Comparison of ENCODE assay signal across 8 cellular contexts in the genomic region with DNA sequence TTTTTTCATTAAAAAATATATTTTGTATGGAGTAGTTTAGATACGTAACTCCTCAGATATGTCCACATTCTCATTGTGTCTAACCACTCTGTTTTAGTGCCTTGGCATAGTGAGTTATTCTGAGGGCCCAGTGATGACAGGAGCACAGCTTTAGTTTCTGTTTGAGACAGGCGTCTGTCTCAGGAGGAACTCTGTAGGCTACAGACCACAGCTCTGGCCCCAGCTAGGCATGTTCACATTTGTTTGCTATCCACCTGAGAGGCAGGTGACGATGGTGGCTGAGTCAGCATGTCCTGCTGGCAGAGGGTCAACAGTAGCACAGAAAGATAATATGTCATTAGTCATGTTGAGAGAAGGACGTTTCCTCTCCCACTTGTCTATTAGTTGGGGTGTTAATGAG. TPM values are rescaled to one million over a fixed set of nuclear protein-coding genes. Genes with fewer than 3 reads are reported as not detected.
DNase-seq lines count a peak whose midpoint lies in the region; ATAC-seq, FAIRE-seq and TF ChIP-seq lines count a peak whose summit lies in the region.

No MANE protein-coding gene starts in this region.

- peaks cover 12 to 15% of the 10 kb centered on the region in 2 donors for H3K4me1 ChIP-seq in small intestine (ENCODE audit: control insufficient read depth in 2 of 2, insufficient read depth in 1 of 2, low read depth in 1 of 2, low read length in 1 of 2)

- H3K27me3 Mint-ChIP-seq in brain: no peaks in the 10 kb centered on the region

- peaks cover 75% of the 10 kb centered on the region for H3K4me1 Mint-ChIP-seq in brain

- H3K36me3 ChIP-seq in small intestine (ENCODE audit: control insufficient read depth in 2 of 2, insufficient read depth in 2 of 2, low read length in 2 of 2): no peaks in the 10 kb centered on the region

- H3K4me3 ChIP-seq in small intestine (ENCODE audit: low read depth in 1 of 2, low read length in 2 of 2): no peak overlapping the region

- DNase-seq in DMS79 treated with DMSO at 0.1 percent for 48 hours (lab: John Stamatoyannopoulos, UW) (peak; percentile 89), small intestine (peak; percentile 89), NOMO-1 (lab: John Stamatoyannopoulos, UW; ENCODE audit: unreplicated experiment in 2 of 2) (no peak), activated T-cell treated with anti-CD3 and anti-CD28 coated beads for 4 hours (no peak)
- no peak for DNase-seq in stimulated activated CD4-positive, alpha-beta T cell treated with anti-CD3 and anti-CD28 coated beads, Interleukin-2, amount 100 ng/mL, for 48 hours

- peak; percentile 63 for ATAC-seq in GM21367 (IDR thresholded peaks at IDR 0.05; ENCODE audit: unreplicated experiment)
- ATAC-seq in HG03565 (IDR thresholded peaks at IDR 0.05; ENCODE audit: unreplicated experiment): peak; percentile 82

- no peak for FAIRE-seq in small intestine (lab: Jason Lieb, UNC)

- WGBS in small intestine, 3 donors: 24 to 54% (median 24%) methylated on average over 4 of the region's 4 CpGs

- H3K9me3 Mint-ChIP-seq in brain: peaks cover 0 to 3% (median 0%) of the 10 kb centered on the region in 5 experiments

- peak overlapping the region in 1 of 2 donors; percentile 71 for H3K27ac ChIP-seq in small intestine (ENCODE audit: low read depth in 1 of 2, low read length in 1 of 2)

- H3K4me3 Mint-ChIP-seq in brain: no peak overlapping the region

- no peaks in the 10 kb centered on the region for H3K36me3 Mint-ChIP-seq in brain

- no peaks in the 10 kb centered on the region for H3K27me3 ChIP-seq in small intestine (ENCODE audit: control insufficient read depth in 2 of 2, insufficient read depth in 2 of 2, low read length in 2 of 2)

- no peaks in the 10 kb centered on the region for H3K9me3 ChIP-seq in small intestine (ENCODE audit: control insufficient read depth, low read depth)

- peak overlapping the region; percentile 50 to 72 (median 62) for H3K27ac Mint-ChIP-seq in brain

- TF ChIP-seq CTCF in brain (conservative IDR thresholded peaks at IDR 0.05): no peak

RNA-seq across cellular contexts. Expression of a gene that starts 16.3 kb away (rescaled TPM):
- 7.6 TPM for polyA plus RNA-seq in brain (ENCODE audit: insufficient read depth, low read depth, low replicate concordance)
- 10 to 100 TPM; 21.8 to 35.4 (median 35.3) TPM for polyA plus RNA-seq in small intestine

Comparison
In these comparisons a context has a peak if more than half of its experiments do, and no peak if none do; other contexts are left out.
1. DNase-seq: peak in DMS79 treated with DMSO at 0.1 percent for 48 hours (single experiment) and small intestine (single experiment); none in NOMO-1 (0 of 2), stimulated activated CD4-positive, alpha-beta T cell treated with anti-CD3 and anti-CD28 coated beads, Interleukin-2, amount 100 ng/mL, for 48 hours (0 of 2) and activated T-cell treated with anti-CD3 and anti-CD28 coated beads for 4 hours (single experiment).